ENCODE assay signal across 9 cellular contexts in the genomic region with DNA sequence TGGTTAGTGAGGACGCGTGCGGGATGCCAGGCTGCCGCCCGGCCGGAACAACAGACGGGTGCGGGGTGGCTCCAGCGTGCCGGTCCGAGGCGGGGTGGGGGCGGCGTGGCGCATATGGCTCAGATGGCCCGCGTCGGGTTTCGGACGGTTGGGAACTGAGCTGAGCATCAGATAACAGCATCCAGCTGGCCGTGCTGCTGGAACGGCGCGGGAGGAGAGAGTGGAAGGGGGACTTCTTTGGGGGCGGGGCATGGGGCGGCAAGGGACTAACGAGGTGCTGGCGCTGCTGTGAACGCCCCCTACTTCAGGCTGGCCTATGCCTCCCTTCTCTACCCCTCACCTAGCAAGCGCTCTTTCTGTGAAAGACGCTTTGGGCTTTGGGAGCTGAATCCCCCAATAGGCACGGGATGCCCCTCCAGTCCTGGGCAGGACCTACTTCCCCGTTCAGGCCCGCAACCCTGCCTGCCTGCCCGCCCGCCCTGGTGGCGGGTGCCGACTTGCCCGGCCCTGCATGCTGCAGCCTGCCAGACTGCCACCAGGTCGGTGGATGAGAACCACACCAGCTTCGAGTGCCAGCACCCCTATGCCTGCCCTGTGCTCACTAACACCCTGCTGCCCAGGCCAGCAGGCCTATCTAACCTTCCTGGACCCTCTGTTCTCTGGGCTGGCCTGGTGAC. TPM values are rescaled to one million over a fixed set of nuclear protein-coding genes. Genes with fewer than 3 reads are reported as not detected.
DNase-seq lines count a peak whose midpoint lies in the region; ATAC-seq and TF ChIP-seq lines count a peak whose summit lies in the region.
"Had no signal": no experiment of that assay in that cellular context is flagged by ENCODE, and none has a peak within 500 bp of the region (broad histone marks: within the 10 kb centered on the region; RNA-seq: fewer than 3 reads in every experiment).

No MANE protein-coding gene starts in this region.

- no peaks in the 10 kb centered on the region for H3K27me3 Mint-ChIP-seq in CD8-positive, alpha-beta T cell (ENCODE audit: low read depth)
- peaks cover 16% of the 10 kb centered on the region for H3K27me3 Mint-ChIP-seq in activated CD4-positive, alpha-beta memory T cell treated with anti-CD3 and anti-CD28 coated beads, Interleukin-2, amount 10 ng/mL, durations not matched to agents 7 days and 5 days
- peaks cover 11 to 16% of the 10 kb centered on the region in 2 donors for H3K27me3 Mint-ChIP-seq in natural killer cell treated with Interleukin-12 subunit alpha and Interleukin-12 subunit beta and Interleukin-15 and Interleukin-18, amount 100 ng/mL, for 72 hours

- intact Hi-C loops in CD8-positive, alpha-beta T cell (cut with DNase I, micrococcal nuclease), result loop anchor here (1.0 to 2.0 kb wide), 4 partner anchors 13 to 285 kb away; partner anchors contain the start of genes IP6K1 (in 1 of the 2), RBM5 (in 1 of the 2) and RBM6 (in 1 of the 2)

- peak overlapping the region; percentile 82 for H3K27ac Mint-ChIP-seq in CD8-positive, alpha-beta T cell
- H3K27ac Mint-ChIP-seq in activated CD4-positive, alpha-beta memory T cell treated with anti-CD3 and anti-CD28 coated beads, Interleukin-2, amount 10 ng/mL, durations not matched to agents 7 days and 5 days, result no peak overlapping the region
- H3K27ac Mint-ChIP-seq in natural killer cell treated with Interleukin-12 subunit alpha and Interleukin-12 subunit beta and Interleukin-15 and Interleukin-18, amount 100 ng/mL, for 72 hours, result no peak overlapping the region

- TF ChIP-seq CTCF in CD8-positive, alpha-beta T cell (IDR thresholded peaks at IDR 0.05), result peak; percentile 20
- TF ChIP-seq CTCF in epithelial cell of esophagus (IDR thresholded peaks at IDR 0.05; ENCODE audit: insufficient read depth, low read depth, low read length, missing control alignments), result no peak

- CTCF ChIA-PET in CD8-positive, alpha-beta T cell (lab: Charles Lee), result interaction anchor here (1.0 to 20.8 kb wide), 10 partner anchors 8 to 106 kb away, joined by 3 to 416 read pairs (median 6); partner anchors contain the start of genes AMIGO3, IP6K1 and UBA7
- CTCF ChIA-PET in activated CD4-positive, alpha-beta memory T cell treated with anti-CD3 and anti-CD28 coated beads, Interleukin-2, amount 10 ng/mL, durations not matched to agents 7 days and 5 days (lab: Charles Lee), result interaction anchor here (0.9 to 5.8 kb wide), 24 partner anchors 9 to 440 kb away, joined by 3 to 104 read pairs (median 5); partner anchors contain the start of genes AMIGO3, IP6K1 and UBA7

- H3K36me3 ChIP-seq in CD8-positive, alpha-beta T cell (ENCODE audit: insufficient read depth, low read length), result no peaks in the 10 kb centered on the region

- peak overlapping the region; percentile 86 for H3K27ac ChIP-seq in CD8-positive, alpha-beta T cell (ENCODE audit: low read depth, low read length)

- peak; percentile 39 for ATAC-seq in CD8-positive, alpha-beta T cell
- ATAC-seq in GM21528 (IDR thresholded peaks at IDR 0.05; ENCODE audit: low FRiP score, unreplicated experiment), result peak; percentile 13
- peak; percentile 0 to 27 for ATAC-seq in natural killer cell treated with Interleukin-12 subunit alpha and Interleukin-12 subunit beta and Interleukin-15 and Interleukin-18, amount 100 ng/mL, for 72 hours

- peak overlapping the region; percentile 94 for H3K4me3 Mint-ChIP-seq in CD8-positive, alpha-beta T cell
- H3K4me3 Mint-ChIP-seq in activated CD4-positive, alpha-beta memory T cell treated with anti-CD3 and anti-CD28 coated beads, Interleukin-2, amount 10 ng/mL, durations not matched to agents 7 days and 5 days, result peak overlapping the region; percentile 83
- peak overlapping the region; percentile 82 for H3K4me3 Mint-ChIP-seq in natural killer cell treated with Interleukin-12 subunit alpha and Interleukin-12 subunit beta and Interleukin-15 and Interleukin-18, amount 100 ng/mL, for 72 hours

- H3K4me3 ChIP-seq in CD8-positive, alpha-beta T cell (ENCODE audit: low read depth, low read length), result peak overlapping the region; percentile 98
- peak overlapping the region; percentile 83 for H3K4me3 ChIP-seq in epithelial cell of esophagus (ENCODE audit: low read length)

- POLR2A ChIA-PET in CD8-positive, alpha-beta T cell (lab: Charles Lee), result interaction anchor here (0.6 to 5.5 kb wide), 12 partner anchors 8 to 463 kb away, joined by 3 to 76 read pairs (median 4); partner anchors contain the start of genes AMIGO3, IP6K1 and UBA7
- POLR2A ChIA-PET in activated CD4-positive, alpha-beta memory T cell treated with anti-CD3 and anti-CD28 coated beads, Interleukin-2, amount 10 ng/mL, durations not matched to agents 7 days and 5 days (lab: Charles Lee), result interaction anchor here (0.6 to 5.9 kb wide), 15 partner anchors 10 to 267 kb away, joined by 3 to 54 read pairs (median 4); partner anchors contain the start of genes IP6K1, MON1A, RBM6 and UBA7

- peaks cover 52% of the 10 kb centered on the region for H3K4me1 Mint-ChIP-seq in CD8-positive, alpha-beta T cell (ENCODE audit: low read depth)
- H3K4me1 Mint-ChIP-seq in activated CD4-positive, alpha-beta memory T cell treated with anti-CD3 and anti-CD28 coated beads, Interleukin-2, amount 10 ng/mL, durations not matched to agents 7 days and 5 days, result peaks cover 39% of the 10 kb centered on the region
- peaks cover 25 to 33% of the 10 kb centered on the region in 2 donors for H3K4me1 Mint-ChIP-seq in natural killer cell treated with Interleukin-12 subunit alpha and Interleukin-12 subunit beta and Interleukin-15 and Interleukin-18, amount 100 ng/mL, for 72 hours (ENCODE audit: low read depth in 2 of 2)

- peaks cover 50% of the 10 kb centered on the region for H3K4me1 ChIP-seq in CD8-positive, alpha-beta T cell (ENCODE audit: insufficient read depth, low read length)

- DNase-seq in CD8-positive, alpha-beta T cell, result peak in 5 of 7 experiments; percentile 24 to 68 (median 58)
- peak; percentile 56 for DNase-seq in NCI-H1105 treated with DMSO at 0.1 percent for 48 hours (lab: John Stamatoyannopoulos, UW)
- peak; percentile 35 for DNase-seq in activated CD4-positive, alpha-beta memory T cell treated with anti-CD3 and anti-CD28 coated beads, Interleukin-2, amount 10 ng/mL, durations not matched to agents 7 days and 5 days
- peak; percentile 96 for DNase-seq in epithelial cell of esophagus (ENCODE audit: low read depth)
- DNase-seq in natural killer cell treated with Interleukin-12 subunit alpha and Interleukin-12 subunit beta and Interleukin-15 and Interleukin-18, amount 100 ng/mL, for 72 hours (ENCODE audit: low spot score), result no peak
- DNase-seq in SHP77 treated with DMSO at 0.1 percent for 48 hours (lab: John Stamatoyannopoulos, UW), result no peak
- no peak for DNase-seq in NCI-H2029 (lab: John Stamatoyannopoulos, UW)

- peaks cover 14% of the 10 kb centered on the region for H3K36me3 Mint-ChIP-seq in CD8-positive, alpha-beta T cell
- peaks cover 9% of the 10 kb centered on the region for H3K36me3 Mint-ChIP-seq in activated CD4-positive, alpha-beta memory T cell treated with anti-CD3 and anti-CD28 coated beads, Interleukin-2, amount 10 ng/mL, durations not matched to agents 7 days and 5 days (ENCODE audit: low read depth)
- no peaks in the 10 kb centered on the region for H3K36me3 Mint-ChIP-seq in natural killer cell treated with Interleukin-12 subunit alpha and Interleukin-12 subunit beta and Interleukin-15 and Interleukin-18, amount 100 ng/mL, for 72 hours

- H3K27me3 ChIP-seq in CD8-positive, alpha-beta T cell (ENCODE audit: insufficient read depth, low read length), result no peaks in the 10 kb centered on the region

- H3K9me3 Mint-ChIP-seq in CD8-positive, alpha-beta T cell, result no peaks in the 10 kb centered on the region
- no peaks in the 10 kb centered on the region for H3K9me3 Mint-ChIP-seq in activated CD4-positive, alpha-beta memory T cell treated with anti-CD3 and anti-CD28 coated beads, Interleukin-2, amount 10 ng/mL, durations not matched to agents 7 days and 5 days
- H3K9me3 Mint-ChIP-seq in natural killer cell treated with Interleukin-12 subunit alpha and Interleukin-12 subunit beta and Interleukin-15 and Interleukin-18, amount 100 ng/mL, for 72 hours, result no peaks in the 10 kb centered on the region

- no peaks in the 10 kb centered on the region for H3K9me3 ChIP-seq in CD8-positive, alpha-beta T cell (ENCODE audit: low read length)

RNA-seq across cellular contexts. Expression of gene INKA1, which starts 0.5 kb away (rescaled TPM):
- total RNA-seq in CD8-positive, alpha-beta T cell, result under 1 TPM; 0.71 to 1.00 TPM
- total RNA-seq in activated CD4-positive, alpha-beta memory T cell treated with anti-CD3 and anti-CD28 coated beads, Interleukin-2, amount 10 ng/mL, durations not matched to agents 7 days and 5 days, result under 1 TPM; 0.20 to 0.48 TPM
- under 1 TPM in 1 of 2 donors, not detected in 1; 0.64 TPM for total RNA-seq in natural killer cell treated with Interleukin-12 subunit alpha and Interleukin-12 subunit beta and Interleukin-15 and Interleukin-18, amount 100 ng/mL, for 72 hours

RNA-seq across cellular contexts. Expression of gene CDHR4, which starts 3.9 kb away (rescaled TPM):
- total RNA-seq in CD8-positive, alpha-beta T cell, result under 1 TPM in 1 of 2 experiments, not detected in 1; 0.17 TPM
- not detected for total RNA-seq in activated CD4-positive, alpha-beta memory T cell treated with anti-CD3 and anti-CD28 coated beads, Interleukin-2, amount 10 ng/mL, durations not matched to agents 7 days and 5 days
- total RNA-seq in natural killer cell treated with Interleukin-12 subunit alpha and Interleukin-12 subunit beta and Interleukin-15 and Interleukin-18, amount 100 ng/mL, for 72 hours, result not detected
- total RNA-seq: HT1080 had no signal

RNA-seq across cellular contexts. Expression of gene UBA7, which starts 10.2 kb away (rescaled TPM):
- total RNA-seq in CD8-positive, alpha-beta T cell, result 100 to 1,000 TPM; 196 to 206 TPM
- total RNA-seq in activated CD4-positive, alpha-beta memory T cell treated with anti-CD3 and anti-CD28 coated beads, Interleukin-2, amount 10 ng/mL, durations not matched to agents 7 days and 5 days, result 100 to 1,000 TPM; 179 to 182 TPM
- total RNA-seq in natural killer cell treated with Interleukin-12 subunit alpha and Interleukin-12 subunit beta and Interleukin-15 and Interleukin-18, amount 100 ng/mL, for 72 hours, result 100 to 1,000 TPM in 1 of 2 donors, 10 to 100 TPM in 1; 89.5 to 105 TPM

RNA-seq across cellular contexts. Expression of gene IP6K1, which starts 17.3 kb away (rescaled TPM):
- 10 to 100 TPM; 34.3 to 36.6 TPM for total RNA-seq in CD8-positive, alpha-beta T cell
- 10 to 100 TPM; 38.8 to 39.2 TPM for total RNA-seq in activated CD4-positive, alpha-beta memory T cell treated with anti-CD3 and anti-CD28 coated beads, Interleukin-2, amount 10 ng/mL, durations not matched to agents 7 days and 5 days
- 10 to 100 TPM; 53.4 to 56.7 TPM for total RNA-seq in natural killer cell treated with Interleukin-12 subunit alpha and Interleukin-12 subunit beta and Interleukin-15 and Interleukin-18, amount 100 ng/mL, for 72 hours

RNA-seq across cellular contexts. Expression of gene TRAIP, which starts 52.8 kb away (rescaled TPM):
- 1 to 10 TPM; 4.1 to 5.5 TPM for total RNA-seq in CD8-positive, alpha-beta T cell
- total RNA-seq in activated CD4-positive, alpha-beta memory T cell treated with anti-CD3 and anti-CD28 coated beads, Interleukin-2, amount 10 ng/mL, durations not matched to agents 7 days and 5 days, result 10 to 100 TPM; 19.3 to 21.0 TPM
- total RNA-seq in natural killer cell treated with Interleukin-12 subunit alpha and Interleukin-12 subunit beta and Interleukin-15 and Interleukin-18, amount 100 ng/mL, for 72 hours, result 10 to 100 TPM; 14.0 to 44.0 TPM

Comparison
In these comparisons a context has a peak if more than half of its experiments do, and no peak if none do; other contexts are left out.
1. DNase-seq: peak in CD8-positive, alpha-beta T cell (5 of 7), NCI-H1105 treated with DMSO at 0.1 percent for 48 hours (single experiment), activated CD4-positive, alpha-beta memory T cell treated with anti-CD3 and anti-CD28 coated beads, Interleukin-2, amount 10 ng/mL, durations not matched to agents 7 days and 5 days (single experiment) and epithelial cell of esophagus (single experiment); none in natural killer cell treated with Interleukin-12 subunit alpha and Interleukin-12 subunit beta and Interleukin-15 and Interleukin-18, amount 100 ng/mL, for 72 hours (single experiment), SHP77 treated with DMSO at 0.1 percent for 48 hours (single experiment) and NCI-H2029 (single experiment).
2. Peak in every context shown above with its lines, with median percentiles within 50 percentile points of each other: ATAC-seq and H3K4me3 Mint-ChIP-seq.